Comparison of ENCODE assay signal across 17 cellular contexts in genomic region chr6:159713984-159714383, GRCh38.
"Had no signal": no experiment of that assay in that cellular context is flagged by ENCODE, and none has a peak within 500 bp of the region (broad histone marks: within the 10 kb centered on the region; RNA-seq: fewer than 3 reads in every experiment).

No MANE protein-coding gene starts in this region.

- H3K27me3 ChIP-seq: hepatocyte, neural progenitor cell, right lobe of liver, tibial artery, upper lobe of right lung had no signal

- DNase-seq: effector memory CD4-positive, alpha-beta T cell; kidney; left cardiac atrium; left ventricle myocardium inferior; lower lobe of right lung; midbrain; right lobe of liver; stimulated activated CD4-positive, alpha-beta T cell treated with anti-CD3 and anti-CD28 coated beads, Interleukin-4, amount 100 ng/mL, for 24 hours; tibial artery; upper lobe of right lung had no signal

- H3K4me3 ChIP-seq: hepatocyte, left ventricle myocardium inferior, lower lobe of right lung, neural progenitor cell, prostate gland, right lobe of liver, tibial artery, upper lobe of right lung had no signal

- H3K4me1 ChIP-seq: parathyroid adenoma had no signal

- H3K27ac ChIP-seq: lower lobe of right lung, neural progenitor cell, parathyroid adenoma, upper lobe of right lung had no signal

- H3K9me3 ChIP-seq: lower lobe of right lung, prostate gland, right lobe of liver, tibial artery, upper lobe of right lung had no signal

- ATAC-seq: esophagus mucosa; left cardiac atrium; lower lobe of right lung; natural killer cell treated with Interleukin-12 subunit alpha and Interleukin-12 subunit beta and Interleukin-15 and Interleukin-18, amount 100 ng/mL, for 72 hours; right lobe of liver; stimulated activated memory B cell treated with anti-CD40 and anti-IgM and Interleukin-4, amounts not matched to agents 10 μg/mL and 1 μg/mL and 100 μg/mL, for 72 hours; upper lobe of right lung had no signal

- H3K36me3 ChIP-seq: left ventricle myocardium inferior, lower lobe of right lung, neural progenitor cell, prostate gland, right lobe of liver, tibial artery, upper lobe of right lung had no signal
